10 cellular contexts compared by ENCODE assay signal in the genomic region with DNA sequence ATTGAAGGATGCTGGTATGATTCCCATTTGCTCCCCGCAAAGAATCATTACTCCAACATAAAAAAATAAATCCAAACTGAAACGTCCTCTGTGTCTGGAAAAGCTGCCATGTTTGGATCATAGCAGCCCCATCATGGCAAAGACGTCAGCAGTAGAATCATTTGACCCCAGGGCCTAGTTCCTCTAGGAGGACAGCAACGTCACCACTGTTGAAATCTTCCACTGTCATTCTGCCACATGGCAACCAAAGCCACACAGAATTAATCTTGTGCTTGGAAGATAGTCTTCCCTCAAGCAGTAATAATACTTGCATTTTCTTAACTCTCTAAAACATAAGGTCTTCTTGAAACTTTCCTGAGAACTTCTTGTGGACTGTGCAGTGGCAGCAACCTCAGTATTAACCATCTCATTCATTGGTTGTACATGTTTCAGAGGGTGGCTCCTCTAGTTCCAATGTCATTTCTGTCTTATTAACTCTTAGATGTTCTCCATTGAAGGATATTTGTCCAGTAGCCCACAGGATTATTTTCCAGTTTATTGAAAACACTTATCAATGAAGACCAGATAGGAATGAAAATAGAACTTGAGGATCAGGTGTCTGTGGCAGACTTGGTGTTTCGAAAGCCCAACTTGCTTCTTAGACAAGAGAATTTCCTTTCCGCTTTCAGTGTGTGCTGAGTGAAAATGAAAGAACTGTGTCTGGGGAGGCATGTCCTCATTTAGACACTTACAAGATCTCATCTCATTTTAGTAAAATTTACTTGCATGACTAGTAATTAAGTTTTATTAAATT. TPM values are rescaled to one million over a fixed set of nuclear protein-coding genes. Genes with fewer than 3 reads are reported as not detected.
A peak's percentile ranks its signal among the peaks of the same experiment; 100 is the strongest.
DNase-seq lines count a peak whose midpoint lies in the region; ATAC-seq and TF ChIP-seq lines count a peak whose summit lies in the region.
"Had no signal": no experiment of that assay in that cellular context is flagged by ENCODE, and none has a peak within 500 bp of the region (broad histone marks: within the 10 kb centered on the region; RNA-seq: fewer than 3 reads in every experiment).

No MANE protein-coding gene starts in this region.

- CTCF ChIA-PET in GM10248 (lab: Yijun Ruan, JAX): interaction anchor here (1.9 kb wide), 1 partner anchor 12 kb away, joined by 4 read pairs; no protein-coding TSS in a partner anchor

- H3K4me1 ChIP-seq in OCI-LY3 (ENCODE audit: low read length): peaks cover 28% of the 10 kb centered on the region

- H3K79me2 ChIP-seq in OCI-LY3 (ENCODE audit: low read length): no peaks in the 10 kb centered on the region

- no peak overlapping the region for H2AFZ ChIP-seq in OCI-LY3 (ENCODE audit: low read depth, low read length)

- H4K20me1 ChIP-seq in OCI-LY3 (ENCODE audit: insufficient read depth, low read length): no peaks in the 10 kb centered on the region

- DNase-seq in GM10248 (ENCODE audit: extremely low spot score): peak; percentile 52
- no peak for DNase-seq in left ventricle myocardium superior
- DNase-seq in NCI-H2196 treated with DMSO at 0.1 percent for 48 hours (lab: John Stamatoyannopoulos, UW; ENCODE audit: unreplicated experiment): no peak
- no peak for DNase-seq in activated CD4-positive, CD25-positive, alpha-beta regulatory T cell (lab: John Stamatoyannopoulos, UW)
- DNase-seq in kidney glomerular epithelial cell (lab: John Stamatoyannopoulos, UW): no peak
- DNase-seq: activated CD4-positive, alpha-beta T cell treated with anti-CD3 and anti-CD28 coated beads for 48 hours; ovary had no signal

- ATAC-seq in GM19455 (IDR thresholded peaks at IDR 0.05; ENCODE audit: unreplicated experiment) (peak; percentile 96), HG03060 (IDR thresholded peaks at IDR 0.05; ENCODE audit: low read depth, unreplicated experiment) (peak; percentile 94), left ventricle myocardium superior (no peak)

- peak overlapping the region; percentile 61 for H3K4me2 ChIP-seq in OCI-LY3 (ENCODE audit: low read length)

- intact Hi-C loops in left ventricle myocardium superior (cut with micrococcal nuclease): no loop called here

- H3K9me3 ChIP-seq in OCI-LY3 (ENCODE audit: insufficient read depth, low read length): no peaks in the 10 kb centered on the region
- H3K9me3 ChIP-seq: ovary had no signal

- POLR2A ChIA-PET in GM10248 (lab: Yijun Ruan, JAX): no interaction called here

- peaks cover 30% of the 10 kb centered on the region for H3K27me3 ChIP-seq in OCI-LY3 (ENCODE audit: low read depth, low read length)
- H3K27me3 ChIP-seq: ovary had no signal

- no peak overlapping the region for H3K9ac ChIP-seq in OCI-LY3 (ENCODE audit: low read length)

- peaks cover 3% of the 10 kb centered on the region for H3K36me3 ChIP-seq in OCI-LY3 (replicated peaks; ENCODE audit: low read depth, low read length)
- H3K36me3 ChIP-seq: ovary had no signal

- peak overlapping the region; percentile 62 for H3K27ac ChIP-seq in OCI-LY3 (ENCODE audit: low read length)
- H3K27ac ChIP-seq: ovary had no signal

- TF ChIP-seq CTCF in GM10248 (IDR thresholded peaks at IDR 0.05; ENCODE audit: control extremely low read depth, extremely low read depth, low read depth, missing control alignments) (no peak), OCI-LY3 (IDR thresholded peaks at IDR 0.05; ENCODE audit: low read depth, low read length) (no peak)

- peak overlapping the region; percentile 17; the same call in 1 of the 2 replicates for H3K4me3 ChIP-seq in OCI-LY3 (ENCODE audit: low read length)
- H3K4me3 ChIP-seq: ovary had no signal

RNA-seq across cellular contexts. Expression of gene INHBA, which starts 28.8 kb away (rescaled TPM):
- total RNA-seq in left ventricle myocardium superior: 1.5 TPM
